In genomic region chr12:91142184-91142583, GRCh38 we compare ENCODE assay signal across 18 cellular contexts. TPM values are rescaled to one million over a fixed set of nuclear protein-coding genes. Genes with fewer than 3 reads are reported as not detected.
DNase-seq lines count a peak whose midpoint lies in the region; ATAC-seq, FAIRE-seq and TF ChIP-seq lines count a peak whose summit lies in the region.
"Had no signal": no experiment of that assay in that cellular context is flagged by ENCODE, and none has a peak within 500 bp of the region (broad histone marks: within the 10 kb centered on the region; RNA-seq: fewer than 3 reads in every experiment).

No MANE protein-coding gene starts in this region.

- H3K4me3 Mint-ChIP-seq in astrocyte (ENCODE audit: unreplicated experiment): no peak overlapping the region
- no peak overlapping the region for H3K4me3 Mint-ChIP-seq in immature natural killer cell
- H3K4me3 Mint-ChIP-seq: activated CD8-positive, alpha-beta T cell treated with anti-CD3 and anti-CD28 coated beads for 36 hours; effector memory CD8-positive, alpha-beta T cell had no signal

- H3K4me3 ChIP-seq in astrocyte (ENCODE audit: insufficient read depth, low read depth, low read length): no peak overlapping the region
- no peak overlapping the region for H3K4me3 ChIP-seq in rectal smooth muscle tissue (ENCODE audit: low read length)
- H3K4me3 ChIP-seq: thoracic aorta had no signal

- no peaks in the 10 kb centered on the region for H3K36me3 ChIP-seq in astrocyte (ENCODE audit: insufficient read depth, low read length)
- no peaks in the 10 kb centered on the region for H3K36me3 ChIP-seq in rectal smooth muscle tissue (ENCODE audit: control insufficient read depth, insufficient read depth, low read length)
- H3K36me3 ChIP-seq: thoracic aorta had no signal

- H3K4me1 ChIP-seq in astrocyte (ENCODE audit: insufficient read depth, low read length) (peaks cover 18% of the 10 kb centered on the region), rectal smooth muscle tissue (ENCODE audit: control insufficient read depth, insufficient read depth, low read length) (peaks cover 32% of the 10 kb centered on the region)

- FAIRE-seq in astrocyte (lab: Jason Lieb, UNC) (peak; percentile 32), RCC 7860 (lab: Jason Lieb, UNC) (no peak)

- H3K9ac ChIP-seq in astrocyte (ENCODE audit: low read length) (no peak overlapping the region), rectal smooth muscle tissue (ENCODE audit: low read length) (no peak overlapping the region)
- H3K9ac ChIP-seq: SK-N-SH had no signal

- H3K36me3 Mint-ChIP-seq in astrocyte (ENCODE audit: low read depth, unreplicated experiment): no peaks in the 10 kb centered on the region
- H3K36me3 Mint-ChIP-seq in immature natural killer cell: no peaks in the 10 kb centered on the region

- no peak overlapping the region for H2AFZ ChIP-seq in astrocyte (ENCODE audit: low read depth, low read length)

- no peaks in the 10 kb centered on the region for H3K9me3 Mint-ChIP-seq in astrocyte (ENCODE audit: unreplicated experiment)
- H3K9me3 Mint-ChIP-seq in immature natural killer cell: peaks cover 0 to 5% (median 2%) of the 10 kb centered on the region in 6 donors
- H3K9me3 Mint-ChIP-seq: activated CD8-positive, alpha-beta T cell treated with anti-CD3 and anti-CD28 coated beads for 36 hours had no signal

- no peak for TF ChIP-seq CTCF in astrocyte (IDR thresholded peaks at IDR 0.05; ENCODE audit: insufficient read depth, low read depth, low read length)

- H3K27me3 ChIP-seq in astrocyte (ENCODE audit: insufficient read depth, low read length) (no peaks in the 10 kb centered on the region), rectal smooth muscle tissue (ENCODE audit: control insufficient read depth, insufficient read depth, low read length) (no peaks in the 10 kb centered on the region)

- H3K79me2 ChIP-seq in astrocyte (ENCODE audit: insufficient read depth, low read length): no peaks in the 10 kb centered on the region

- no peaks in the 10 kb centered on the region for H3K9me3 ChIP-seq in astrocyte (ENCODE audit: insufficient read depth, low read depth, low read length)
- H3K9me3 ChIP-seq: SK-N-SH, thoracic aorta had no signal

- no peaks in the 10 kb centered on the region for H4K20me1 ChIP-seq in astrocyte (ENCODE audit: insufficient read depth, low read length)

- H3K4me1 Mint-ChIP-seq in astrocyte (ENCODE audit: low read depth, unreplicated experiment) (peaks cover 41% of the 10 kb centered on the region), immature natural killer cell (no peaks in the 10 kb centered on the region)

- H3K27ac ChIP-seq in astrocyte (ENCODE audit: low read depth, low read length) (no peak overlapping the region), rectal smooth muscle tissue (ENCODE audit: low read depth, low read length) (peak overlapping the region; percentile 60)

- ATAC-seq in left cardiac atrium: peak; percentile 65 to 82
- ATAC-seq in GM19452 (IDR thresholded peaks at IDR 0.05; ENCODE audit: unreplicated experiment): no peak
- no peak for ATAC-seq in GM18498 (IDR thresholded peaks at IDR 0.05; ENCODE audit: unreplicated experiment)
- ATAC-seq: activated CD8-positive, alpha-beta T cell treated with anti-CD3 and anti-CD28 coated beads for 36 hours; effector memory CD8-positive, alpha-beta T cell had no signal

- DNase-seq in AG20443 (ENCODE audit: low spot score): peak; percentile 11
- DNase-seq in astrocyte (ENCODE audit: low read depth): peak; percentile 54
- no peak for DNase-seq in left cardiac atrium
- DNase-seq in RCC 7860 (ENCODE audit: low spot score): no peak
- no peak for DNase-seq in immature natural killer cell
- DNase-seq: activated CD8-positive, alpha-beta T cell treated with anti-CD3 and anti-CD28 coated beads for 36 hours; Calu3; effector memory CD8-positive, alpha-beta T cell; glutamatergic neuron; kidney glomerular epithelial cell; NCI-H187; NCI-H510A; SK-N-SH; stimulated activated CD4-positive, alpha-beta T cell treated with anti-CD3 and anti-CD28 coated beads, Interleukin-2, amount 100 ng/mL, for 24 hours had no signal

- H3K27ac Mint-ChIP-seq in astrocyte (ENCODE audit: unreplicated experiment): no peak overlapping the region
- no peak overlapping the region for H3K27ac Mint-ChIP-seq in immature natural killer cell
- H3K27ac Mint-ChIP-seq: activated CD8-positive, alpha-beta T cell treated with anti-CD3 and anti-CD28 coated beads for 36 hours; effector memory CD8-positive, alpha-beta T cell had no signal

- H3K4me2 ChIP-seq in astrocyte (ENCODE audit: low read length): no peak overlapping the region
- H3K4me2 ChIP-seq: SK-N-SH had no signal

- intact Hi-C loops in left cardiac atrium (cut with DNase I): no loop called here

- H3K27me3 Mint-ChIP-seq in astrocyte (ENCODE audit: low read depth, unreplicated experiment) (no peaks in the 10 kb centered on the region), immature natural killer cell (ENCODE audit: low read depth in 3 of 3) (peaks cover 0 to 4% (median 0%) of the 10 kb centered on the region in 3 donors)
- H3K27me3 Mint-ChIP-seq: effector memory CD8-positive, alpha-beta T cell had no signal

RNA-seq across cellular contexts. Expression of gene LUM, which starts 30.9 kb away (rescaled TPM):
- total RNA-seq in astrocyte (76.4 and 128 TPM in 2 replicates), left cardiac atrium (100 to 1,000 TPM; 130 to 180 TPM)
- polyA plus RNA-seq in immature natural killer cell: not detected
- total RNA-seq: activated CD8-positive, alpha-beta T cell treated with anti-CD3 and anti-CD28 coated beads for 36 hours had no signal

RNA-seq across cellular contexts. Expression of gene DCN, which starts 40.4 kb away (rescaled TPM):
- total RNA-seq in astrocyte: 0.57 and 0.87 TPM in 2 replicates
- 1,000 to 10,000 TPM; 1,324 to 1,437 TPM for total RNA-seq in left cardiac atrium
- polyA plus RNA-seq in immature natural killer cell: not detected
- total RNA-seq: activated CD8-positive, alpha-beta T cell treated with anti-CD3 and anti-CD28 coated beads for 36 hours; Calu3 had no signal

Comparison
In these comparisons a context has a peak if more than half of its experiments do, and no peak if none do; other contexts are left out.
1. DNase-seq: peak in AG20443 (single experiment) and astrocyte (single experiment); none in left cardiac atrium (single experiment), RCC 7860 (single experiment) and immature natural killer cell (0 of 3).
2. ATAC-seq: peak in left cardiac atrium (2 of 2); none in GM19452 (single experiment) and GM18498 (single experiment).
3. RNA of gene DCN, which starts 40.4 kb away (total RNA-seq): 1,324 to 1,437 TPM in left cardiac atrium; 0.57 to 0.87 TPM in astrocyte; every median in the first group is over 100 times any median in the second.